In genomic region chr1:38992450-38993111, GRCh38 we compare ENCODE assay signal across 9 cellular contexts. TPM values are rescaled to one million over a fixed set of nuclear protein-coding genes. Genes with fewer than 3 reads are reported as not detected.
A peak's percentile ranks its signal among the peaks of the same experiment; 100 is the strongest.
DNase-seq lines count a peak whose midpoint lies in the region; ATAC-seq, FAIRE-seq and TF ChIP-seq lines count a peak whose summit lies in the region.
"Had no signal": no experiment of that assay in that cellular context is flagged by ENCODE, and none has a peak within 500 bp of the region (broad histone marks: within the 10 kb centered on the region; RNA-seq: fewer than 3 reads in every experiment).

No MANE protein-coding gene starts in this region.

- POLR2A ChIA-PET in CD4-positive, alpha-beta memory T cell (lab: Charles Lee; ENCODE audit: partially characterized antibody) = interaction anchor here (0.9 to 3.5 kb wide), 4 partner anchors 10 to 34 kb away, joined by 4 to 26 read pairs (median 11); partner anchors contain the start of gene NDUFS5

- CTCF ChIA-PET in CD4-positive, alpha-beta memory T cell (lab: Charles Lee; ENCODE audit: partially characterized antibody) = interaction anchor here (1.4 kb wide), 1 partner anchor 33 kb away, joined by 3 read pairs; the partner anchor contains the start of gene NDUFS5

- H3F3A ChIP-seq in neural progenitor cell (ENCODE audit: low read depth) = peaks cover 28% of the 10 kb centered on the region

- H3K27me3 Mint-ChIP-seq in CD4-positive, alpha-beta memory T cell = no peaks in the 10 kb centered on the region
- H3K27me3 Mint-ChIP-seq in neural progenitor cell (ENCODE audit: insufficient read depth, low read depth) = no peaks in the 10 kb centered on the region

- H3K79me2 ChIP-seq in neural progenitor cell (ENCODE audit: low read depth) = peaks cover 65% of the 10 kb centered on the region

- no peak for DNase-seq in CD4-positive, alpha-beta memory T cell
- DNase-seq in MG63 (no peak), dorsolateral prefrontal cortex (no peak), neural progenitor cell (ENCODE audit: low spot score) (no peak), HTR-8/SVneo (ENCODE audit: insufficient read length, low spot score) (no peak), NCI-H146 treated with DMSO at 0.1 percent for 48 hours (lab: John Stamatoyannopoulos, UW; ENCODE audit: unreplicated experiment) (no peak), KG1 (lab: John Stamatoyannopoulos, UW) (no peak)

- H3K4me3 ChIP-seq in CD4-positive, alpha-beta memory T cell (ENCODE audit: low read length in 2 of 2) = peak overlapping the region; percentile 52 to 67
- H3K4me3 ChIP-seq in MG63 (peak overlapping the region; percentile 71), dorsolateral prefrontal cortex (peak overlapping the region; percentile 71 to 100 (median 91)), neural progenitor cell (peak overlapping the region; percentile 92)

- H3K4me1 Mint-ChIP-seq in CD4-positive, alpha-beta memory T cell = peaks cover 32 to 68% (median 47%) of the 10 kb centered on the region in 4 donors
- H3K4me1 Mint-ChIP-seq in neural progenitor cell = peaks cover 36% of the 10 kb centered on the region

- no peak for ATAC-seq in GM21390 (IDR thresholded peaks at IDR 0.05; ENCODE audit: unreplicated experiment)

- intact Hi-C loops in CD4-positive, alpha-beta memory T cell (cut with micrococcal nuclease) = loop anchor here (5.0 to 10.0 kb wide), 3 partner anchors 100 to 1515 kb away; no protein-coding TSS in a partner anchor
- intact Hi-C loops in dorsolateral prefrontal cortex (cut with DNase I) = loop anchor here (5.0 to 10.0 kb wide), 5 partner anchors 35 to 138 kb away; partner anchors contain the start of genes NDUFS5 (in 2 of the 2), MYCBP (in 1 of the 2) and RRAGC (in 1 of the 2)

- H3K27ac ChIP-seq in CD4-positive, alpha-beta memory T cell (ENCODE audit: low read depth, low read length) = peak overlapping the region; percentile 93
- H3K27ac ChIP-seq in dorsolateral prefrontal cortex = peak overlapping the region in 45 of 59 donors; percentile 36 to 99 (median 95)
- no peak overlapping the region for H3K27ac ChIP-seq in neural progenitor cell

- H3K36me3 ChIP-seq in CD4-positive, alpha-beta memory T cell (ENCODE audit: insufficient read depth, low read length) = no peaks in the 10 kb centered on the region
- H3K36me3 ChIP-seq in MG63 = peaks cover 49% of the 10 kb centered on the region
- H3K36me3 ChIP-seq in neural progenitor cell = peaks cover 7% of the 10 kb centered on the region

- TF ChIP-seq CTCF in dorsolateral prefrontal cortex (IDR thresholded peaks at IDR 0.05 in 54 of 56, conservative IDR thresholded peaks at IDR 0.05 in 2 of 56; ENCODE audit: low read depth in 1 of 56, partially characterized antibody in 56 of 56) (no peak), neural progenitor cell (IDR thresholded peaks at IDR 0.05) (no peak)

- H3K36me3 Mint-ChIP-seq in CD4-positive, alpha-beta memory T cell = peaks cover 13 to 34% of the 10 kb centered on the region in 2 donors
- peaks cover 20% of the 10 kb centered on the region for H3K36me3 Mint-ChIP-seq in neural progenitor cell

- H3K9me3 ChIP-seq in CD4-positive, alpha-beta memory T cell (ENCODE audit: control insufficient read depth in 1 of 2, low read length in 2 of 2) = no peaks in the 10 kb centered on the region
- no peaks in the 10 kb centered on the region for H3K9me3 ChIP-seq in MG63
- no peaks in the 10 kb centered on the region for H3K9me3 ChIP-seq in neural progenitor cell (ENCODE audit: low read depth)

- no peaks in the 10 kb centered on the region for H3K9me3 Mint-ChIP-seq in CD4-positive, alpha-beta memory T cell
- H3K9me3 Mint-ChIP-seq in neural progenitor cell = no peaks in the 10 kb centered on the region

- H3K27ac Mint-ChIP-seq in CD4-positive, alpha-beta memory T cell = peak overlapping the region; percentile 69 to 93 (median 87)
- H3K27ac Mint-ChIP-seq in neural progenitor cell = peak overlapping the region; percentile 43

- H3K4me3 Mint-ChIP-seq in CD4-positive, alpha-beta memory T cell = peak overlapping the region; percentile 88 to 94 (median 92)
- H3K4me3 Mint-ChIP-seq in neural progenitor cell = peak overlapping the region; percentile 91

- H3K4me1 ChIP-seq in CD4-positive, alpha-beta memory T cell (ENCODE audit: insufficient read depth, low read length) = peaks cover 63% of the 10 kb centered on the region
- peaks cover 26% of the 10 kb centered on the region for H3K4me1 ChIP-seq in neural progenitor cell

- FAIRE-seq in HTR-8/SVneo (lab: Jason Lieb, UNC) = no peak
- FAIRE-seq: islet of Langerhans had no signal

- peaks cover 62% of the 10 kb centered on the region for H4K20me1 ChIP-seq in neural progenitor cell (ENCODE audit: low read depth)

- no peak overlapping the region for H2AFZ ChIP-seq in neural progenitor cell (replicated peaks)

- peak overlapping the region; percentile 89 for H3K9ac ChIP-seq in neural progenitor cell

- H3K4me2 ChIP-seq in neural progenitor cell = peak overlapping the region; percentile 88

- no peaks in the 10 kb centered on the region for H3K27me3 ChIP-seq in CD4-positive, alpha-beta memory T cell (ENCODE audit: insufficient read depth, low read length)
- H3K27me3 ChIP-seq in MG63 (no peaks in the 10 kb centered on the region), dorsolateral prefrontal cortex (no peaks in the 10 kb centered on the region), neural progenitor cell (no peaks in the 10 kb centered on the region)

RNA-seq across cellular contexts. Expression of gene AKIRIN1, which starts 1.5 kb away (rescaled TPM):
- 10 to 100 TPM; 79.6 to 84.9 TPM for total RNA-seq in CD4-positive, alpha-beta memory T cell
- 100 to 1,000 TPM; 129 to 131 TPM for polyA plus RNA-seq in CD4-positive, alpha-beta memory T cell
- total RNA-seq in MG63 (2014; rRNA removed; shearing (Covaris generic); ENCODE audit: low replicate concordance) = 42.4 and 45.2 TPM in 2 replicates
- 100 to 1,000 TPM in 3 of 120 experiments, 10 to 100 TPM in 117; 53.3 to 106 (median 71.4) TPM for total RNA-seq in dorsolateral prefrontal cortex
- total RNA-seq in neural progenitor cell (ENCODE audit: low replicate concordance) = 99.6 and 130 TPM in 2 replicates

RNA-seq across cellular contexts. Expression of gene NDUFS5, which starts 33.6 kb away (rescaled TPM):
- total RNA-seq in CD4-positive, alpha-beta memory T cell = 100 to 1,000 TPM; 122 to 125 TPM
- 100 to 1,000 TPM; 616 to 665 TPM for polyA plus RNA-seq in CD4-positive, alpha-beta memory T cell
- total RNA-seq in MG63 (2014; rRNA removed; shearing (Covaris generic); ENCODE audit: low replicate concordance) = 440 and 1,315 TPM in 2 replicates
- 100 to 1,000 TPM; 129 to 361 (median 263) TPM for total RNA-seq in dorsolateral prefrontal cortex
- 414 and 738 TPM in 2 replicates for total RNA-seq in neural progenitor cell (ENCODE audit: low replicate concordance)

RNA-seq across cellular contexts. Expression of gene RHBDL2, which starts 51.0 kb away (rescaled TPM):
- not detected for total RNA-seq in CD4-positive, alpha-beta memory T cell
- not detected for polyA plus RNA-seq in CD4-positive, alpha-beta memory T cell
- total RNA-seq in MG63 (2014; rRNA removed; shearing (Covaris generic); ENCODE audit: low replicate concordance) = 0.59 TPM in 1 of 2 replicates, not detected in the other
- 10 to 100 TPM in 31 of 120 experiments, 1 to 10 TPM in 89; 1.0 to 34.7 (median 6.8) TPM for total RNA-seq in dorsolateral prefrontal cortex
- total RNA-seq in neural progenitor cell (ENCODE audit: low replicate concordance) = 1.1 TPM in 1 of 2 replicates, not detected in the other
